Comparison of ENCODE assay signal across 8 cellular contexts in the genomic region with DNA sequence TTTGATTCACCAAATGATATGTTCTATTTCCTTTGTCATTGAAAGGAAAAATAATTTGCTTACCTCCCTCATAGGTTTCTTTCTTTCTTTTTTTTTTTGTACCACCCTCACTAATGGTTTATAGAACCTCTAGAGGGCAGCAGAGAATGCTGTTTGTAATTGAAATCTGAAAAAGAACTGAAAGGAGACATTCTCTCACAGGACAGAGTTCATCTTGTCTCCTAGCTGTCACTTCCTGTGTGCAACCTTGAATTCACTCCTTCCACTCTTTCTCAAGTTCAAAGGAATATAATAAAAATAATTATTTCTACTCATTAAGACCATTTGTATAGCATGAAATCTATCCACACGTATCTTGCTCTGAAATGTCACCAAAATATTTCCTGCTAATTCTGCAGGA. TPM values are rescaled to one million over a fixed set of nuclear protein-coding genes. Genes with fewer than 3 reads are reported as not detected.
DNase-seq lines count a peak whose midpoint lies in the region; ATAC-seq and TF ChIP-seq lines count a peak whose summit lies in the region.

No MANE protein-coding gene starts in this region.

- H3K4me1 ChIP-seq in smooth muscle cell (ENCODE audit: low read depth) = peaks cover 6% of the 10 kb centered on the region

- H3K27ac ChIP-seq in smooth muscle cell (ENCODE audit: low read depth) = peak overlapping the region; percentile 30

- H4K20me1 ChIP-seq in smooth muscle cell (ENCODE audit: low read depth) = no peaks in the 10 kb centered on the region

- peak; percentile 82 for TF ChIP-seq CTCF in smooth muscle cell (IDR thresholded peaks at IDR 0.05; ENCODE audit: borderline replicate concordance, insufficient read depth, poor library complexity, severe bottlenecking)

- ATAC-seq in GM19455 (IDR thresholded peaks at IDR 0.05; ENCODE audit: unreplicated experiment) (peak; percentile 92), HG03378 (IDR thresholded peaks at IDR 0.05; ENCODE audit: unreplicated experiment) (peak; percentile 100)

- no peaks in the 10 kb centered on the region for H3K9me3 ChIP-seq in smooth muscle cell (replicated peaks; ENCODE audit: low read depth)

- no peak overlapping the region for H3K4me3 ChIP-seq in smooth muscle cell

- no peak overlapping the region for H3K9ac ChIP-seq in smooth muscle cell (ENCODE audit: low read depth)

- H3K4me2 ChIP-seq in smooth muscle cell = no peak overlapping the region

- H3K79me2 ChIP-seq in smooth muscle cell (ENCODE audit: low read depth) = no peaks in the 10 kb centered on the region

- no peaks in the 10 kb centered on the region for H3K27me3 ChIP-seq in smooth muscle cell (ENCODE audit: low read depth)

- H3K36me3 ChIP-seq in smooth muscle cell (ENCODE audit: low read depth) = no peaks in the 10 kb centered on the region

- WGBS in smooth muscle cell (ENCODE audit: low lambda C conversion rate) = 86% methylated on average over 1 of the region's 1 CpG

- H2AFZ ChIP-seq in smooth muscle cell (ENCODE audit: low read depth) = peak overlapping the region; percentile 57

- DNase-seq in EL = peak; percentile 76
- peak; percentile 32 for DNase-seq in NCI-H345 treated with DMSO at 0.1 percent for 48 hours (lab: John Stamatoyannopoulos, UW; ENCODE audit: unreplicated experiment)
- DNase-seq in amniotic stem cell (lab: John Stamatoyannopoulos, UW) = peak; percentile 43
- peak; percentile 24 for DNase-seq in hepatic stellate cell (ENCODE audit: low spot score)
- DNase-seq in smooth muscle cell (lab: John Stamatoyannopoulos, UW; ENCODE audit: unreplicated experiment) = no peak
- DNase-seq in activated effector memory CD4-positive, alpha-beta T cell treated with anti-CD3 and anti-CD28 coated beads, Interleukin-2, amount 50 U/mL, for 16 hours = no peak

- peaks cover 14% of the 10 kb centered on the region for H3F3A ChIP-seq in smooth muscle cell (ENCODE audit: low read depth)

RNA-seq across cellular contexts. Expression of a gene that starts 51.0 kb away (rescaled TPM):
- total RNA-seq in smooth muscle cell = 32.2 and 35.4 TPM in 2 replicates
- 16.3 and 26.7 TPM in 2 replicates for polyA plus RNA-seq in smooth muscle cell

RNA-seq across cellular contexts. Expression of a gene that starts 56.2 kb away (rescaled TPM):
- not detected in 2 replicates for total RNA-seq in smooth muscle cell
- not detected in 2 replicates for polyA plus RNA-seq in smooth muscle cell

Comparison
In these comparisons a context has a peak if more than half of its experiments do, and no peak if none do; other contexts are left out.
1. DNase-seq: peak in EL (single experiment), NCI-H345 treated with DMSO at 0.1 percent for 48 hours (single experiment), amniotic stem cell (single experiment) and hepatic stellate cell (single experiment); none in smooth muscle cell (single experiment) and activated effector memory CD4-positive, alpha-beta T cell treated with anti-CD3 and anti-CD28 coated beads, Interleukin-2, amount 50 U/mL, for 16 hours (single experiment).